In genomic region chr7:1555046-1555812, GRCh38 we compare ENCODE assay signal across 1 cellular context.
A peak's percentile ranks its signal among the peaks of the same experiment; 100 is the strongest.
TF ChIP-seq lines count a peak whose summit lies in the region.

No MANE protein-coding gene starts in this region.

TF ChIP-seq in IMR-90, 13 proteins besides CTCF, POLR2A, EP300 and RAD21 (continued from another document):
- no peak for TF ChIP-seq USF2 (IDR thresholded peaks at IDR 0.05; ENCODE audit: low read depth, low read length)
- peak; percentile 91 for TF ChIP-seq MAZ (IDR thresholded peaks at IDR 0.05; ENCODE audit: borderline replicate concordance, low read depth, low read length)
- TF ChIP-seq RCOR1 (IDR thresholded peaks at IDR 0.05; ENCODE audit: insufficient replicate concordance, low read length), result peak; percentile 34
- TF ChIP-seq BHLHE40 (IDR thresholded peaks at IDR 0.05; ENCODE audit: low read depth, low read length), result 0 out of 2 replicates have a peak, but pooled peaks have one; percentile 19
